Comparison of ENCODE assay signal across 1 cellular context in genomic region chr12:88860846-88861245, GRCh38.
TF ChIP-seq lines count a peak whose summit lies in the region.

No MANE protein-coding gene starts in this region.

TF ChIP-seq in GM23338, 12 proteins besides CTCF, POLR2A, EP300 and RAD21 (continued from another document):
- TF ChIP-seq REST (IDR thresholded peaks at IDR 0.05; ENCODE audit: unreplicated experiment) (no peak), JUNB (IDR thresholded peaks at IDR 0.05; ENCODE audit: unreplicated experiment) (no peak), EZH2 (IDR thresholded peaks at IDR 0.05; ENCODE audit: low read depth, unreplicated experiment) (no peak), POLR2AphosphoS5 (IDR thresholded peaks at IDR 0.05; ENCODE audit: low read depth) (no peak)
TF ChIP-seq in GM23338: peak in this region for 0.
